23 cellular contexts compared by ENCODE assay signal in the genomic region with DNA sequence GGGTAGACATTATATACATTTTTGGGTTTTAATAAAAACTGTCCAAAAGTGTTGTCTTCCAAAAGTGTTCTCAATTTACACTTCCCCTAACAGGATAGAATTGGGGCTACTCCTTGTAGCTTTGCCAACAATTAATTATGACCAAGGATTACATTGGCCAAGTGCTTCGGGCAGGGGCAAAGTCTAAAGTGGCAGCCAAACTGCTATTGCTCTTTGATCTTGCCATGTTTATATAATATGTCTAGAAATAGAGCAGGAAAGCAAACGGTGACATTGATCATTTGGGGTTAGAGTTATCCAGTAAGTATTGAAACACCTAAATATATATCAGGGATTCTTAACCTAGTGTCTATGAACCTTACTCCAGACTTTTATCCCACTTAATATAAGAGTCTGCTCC. TPM values are rescaled to one million over a fixed set of nuclear protein-coding genes. Genes with fewer than 3 reads are reported as not detected.
DNase-seq lines count a peak whose midpoint lies in the region; ATAC-seq, FAIRE-seq and TF ChIP-seq lines count a peak whose summit lies in the region.
"Had no signal": no experiment of that assay in that cellular context is flagged by ENCODE, and none has a peak within 500 bp of the region (broad histone marks: within the 10 kb centered on the region; RNA-seq: fewer than 3 reads in every experiment).

No MANE protein-coding gene starts in this region.

- H3K36me3 ChIP-seq in right lobe of liver (no peaks in the 10 kb centered on the region), small intestine (ENCODE audit: control insufficient read depth in 2 of 2, insufficient read depth in 2 of 2, low read length in 2 of 2) (no peaks in the 10 kb centered on the region)

- TF ChIP-seq POLR2A in right lobe of liver (IDR thresholded peaks at IDR 0.05), result no peak

- DNase-seq in GM19239 (ENCODE audit: insufficient read length, low spot score), result no peak
- peak; percentile 71 for DNase-seq in left lobe of liver (ENCODE audit: low spot score)
- DNase-seq in right lobe of liver, result peak; percentile 30 to 58 (median 56)
- peak; percentile 68 for DNase-seq in small intestine
- DNase-seq in stimulated activated CD4-positive, alpha-beta T cell treated with anti-CD3 and anti-CD28 coated beads, Interleukin-2, amount 100 ng/mL, for 48 hours, result no peak
- no peak for DNase-seq in NK-92 treated with Interleukin-12 subunit alpha and Interleukin-12 subunit beta, amount 100 ng/mL, for 24 hours (lab: John Stamatoyannopoulos, UW)
- no peak for DNase-seq in SHP77 treated with DMSO at 0.1 percent for 48 hours (lab: John Stamatoyannopoulos, UW)
- DNase-seq: C1 segment of cervical spinal cord; Calu3; CD4-positive, alpha-beta memory T cell; COR-L47; DMS53; DMS79 treated with DMSO at 0.1 percent for 48 hours; GF-D8; GM23248; H7; HCEC 1CT had no signal

- FAIRE-seq in GM19239 (lab: Jason Lieb, UNC), result peak; percentile 62
- FAIRE-seq in small intestine (lab: Jason Lieb, UNC), result no peak
- FAIRE-seq: GM12891, GM18507, H1 had no signal

- H3K27ac ChIP-seq in right lobe of liver (peak overlapping the region in 2 of 3 donors; percentile 23 to 58), small intestine (ENCODE audit: low read depth in 1 of 2, low read length in 1 of 2) (no peak overlapping the region)
- H3K27ac ChIP-seq: GM23248 had no signal

- TF ChIP-seq CTCF in right lobe of liver (IDR thresholded peaks at IDR 0.05), result no peak

- peaks cover 0 to 24% (median 9%) of the 10 kb centered on the region in 4 donors for H3K4me1 ChIP-seq in right lobe of liver
- peaks cover 0 to 3% of the 10 kb centered on the region in 2 donors for H3K4me1 ChIP-seq in small intestine (ENCODE audit: control insufficient read depth in 2 of 2, insufficient read depth in 1 of 2, low read depth in 1 of 2, low read length in 1 of 2)

- WGBS in right lobe of liver (ENCODE audit: insufficient coverage, low coverage, low lambda C conversion rate, missing lambda C conversion rate), result 21% methylated on average over 2 of the region's 2 CpGs
- WGBS in small intestine, 3 donors, result 13 to 45% (median 21%) methylated on average over 2 of the region's 2 CpGs

- intact Hi-C loops in right lobe of liver (cut with DNase I), result no loop called here

- H3K27me3 ChIP-seq in right lobe of liver (no peaks in the 10 kb centered on the region), small intestine (ENCODE audit: control insufficient read depth in 2 of 2, insufficient read depth in 2 of 2, low read length in 2 of 2) (no peaks in the 10 kb centered on the region)

- ATAC-seq in left lobe of liver, result peak; percentile 83
- peak; percentile 84 to 91 (median 87) for ATAC-seq in right lobe of liver

- no peak overlapping the region for H3K4me3 ChIP-seq in right lobe of liver
- H3K4me3 ChIP-seq in small intestine (ENCODE audit: low read depth in 1 of 2, low read length in 2 of 2), result no peak overlapping the region
- H3K4me3 ChIP-seq: GM23248 had no signal

- H3K9me3 ChIP-seq in right lobe of liver (no peaks in the 10 kb centered on the region), small intestine (ENCODE audit: control insufficient read depth, low read depth) (no peaks in the 10 kb centered on the region)

RNA-seq across cellular contexts. Expression of gene IGF1, which starts 31.2 kb away (rescaled TPM):
- total RNA-seq in left lobe of liver (37.3 TPM), right lobe of liver (100 to 1,000 TPM in 2 of 6 experiments, 10 to 100 TPM in 4; 18.9 to 115 (median 59.2) TPM)
- polyA plus RNA-seq in small intestine, result 1 to 10 TPM in 2 of 3 donors, not detected in 1; 8.0 to 10.0 TPM
- total RNA-seq: A172; Calu3; CD4-positive, alpha-beta memory T cell; Daoy; G401; H1; H7 had no signal
- polyA plus RNA-seq: CD4-positive, alpha-beta memory T cell; H1 had no signal

Comparison
In these comparisons a context has a peak if more than half of its experiments do, and no peak if none do; other contexts are left out.
1. DNase-seq: peak in left lobe of liver (single experiment), right lobe of liver (3 of 3) and small intestine (single experiment); none in GM19239 (single experiment), stimulated activated CD4-positive, alpha-beta T cell treated with anti-CD3 and anti-CD28 coated beads, Interleukin-2, amount 100 ng/mL, for 48 hours (0 of 2), NK-92 treated with Interleukin-12 subunit alpha and Interleukin-12 subunit beta, amount 100 ng/mL, for 24 hours (single experiment) and SHP77 treated with DMSO at 0.1 percent for 48 hours (single experiment).
2. H3K27ac ChIP-seq: peak in right lobe of liver (2 of 3); none in small intestine (0 of 2).